ENCODE assay signal across 8 cellular contexts in genomic region chr3:15332405-15333098, GRCh38. TPM values are rescaled to one million over a fixed set of nuclear protein-coding genes. Genes with fewer than 3 reads are reported as not detected.
DNase-seq lines count a peak whose midpoint lies in the region; ATAC-seq, FAIRE-seq and TF ChIP-seq lines count a peak whose summit lies in the region.

Gene SH3BP5, minus strand, starts transcription at chr3:15332586. Its CDS starts 178 bp downstream, at chr3:15332408.

- no peaks in the 10 kb centered on the region for H3K27me3 ChIP-seq in astrocyte (ENCODE audit: insufficient read depth, low read length)
- no peaks in the 10 kb centered on the region for H3K27me3 ChIP-seq in rectal smooth muscle tissue (ENCODE audit: control insufficient read depth, insufficient read depth, low read length)

- H3K4me1 ChIP-seq in astrocyte (ENCODE audit: insufficient read depth, low read length) = peaks cover 9% of the 10 kb centered on the region
- no peaks in the 10 kb centered on the region for H3K4me1 ChIP-seq in rectal smooth muscle tissue (ENCODE audit: control insufficient read depth, insufficient read depth, low read length)

- H3K36me3 ChIP-seq in astrocyte (ENCODE audit: insufficient read depth, low read length) (no peaks in the 10 kb centered on the region), rectal smooth muscle tissue (ENCODE audit: control insufficient read depth, insufficient read depth, low read length) (no peaks in the 10 kb centered on the region)

- peak within 1 kb of the TSS; percentile 92 for H3K4me2 ChIP-seq in astrocyte (ENCODE audit: low read length)

- H3K36me3 Mint-ChIP-seq in T-helper 2 cell treated with Interferon-gamma antibody and Interleukin-4, amounts not matched to agents 5 μg/mL and 100 μg/mL, for 36 hours (ENCODE audit: low read depth) = peaks cover 28% of the 10 kb centered on the region
- peaks cover 4% of the 10 kb centered on the region for H3K36me3 Mint-ChIP-seq in astrocyte (ENCODE audit: low read depth, unreplicated experiment)

- H2AFZ ChIP-seq in astrocyte (ENCODE audit: low read depth, low read length) = peak within 1 kb of the TSS; percentile 98

- H3K9me3 Mint-ChIP-seq in T-helper 2 cell treated with Interferon-gamma antibody and Interleukin-4, amounts not matched to agents 5 μg/mL and 100 μg/mL, for 36 hours = no peaks in the 10 kb centered on the region
- H3K9me3 Mint-ChIP-seq in astrocyte (ENCODE audit: unreplicated experiment) = no peaks in the 10 kb centered on the region

- in situ Hi-C loops in G401 (cut with HindIII; ENCODE audit: low sequenced_read_pairs) = no loop called here

- TF ChIP-seq CTCF in astrocyte (IDR thresholded peaks at IDR 0.05; ENCODE audit: insufficient read depth, low read depth, low read length) = no peak

- no peaks in the 10 kb centered on the region for H3K9me3 ChIP-seq in astrocyte (ENCODE audit: insufficient read depth, low read depth, low read length)

- ATAC-seq in GM21737 (IDR thresholded peaks at IDR 0.05; ENCODE audit: unreplicated experiment) = peak; percentile 88

- peaks cover 34% of the 10 kb centered on the region for H3K79me2 ChIP-seq in astrocyte (ENCODE audit: insufficient read depth, low read length)

- H3K27ac ChIP-seq in astrocyte (ENCODE audit: low read depth, low read length) (peak within 1 kb of the TSS; percentile 48), rectal smooth muscle tissue (ENCODE audit: low read depth, low read length) (peak within 1 kb of the TSS; percentile 63)

- FAIRE-seq in astrocyte (lab: Jason Lieb, UNC) = no peak

- DNase-seq in G401 (ENCODE audit: low spot score) = peak; percentile 79
- DNase-seq in LHCN-M2 (ENCODE audit: low read depth) = peak; percentile 51
- DNase-seq in T-helper 2 cell treated with Interferon-gamma antibody and Interleukin-4, amounts not matched to agents 5 μg/mL and 100 μg/mL, for 36 hours (ENCODE audit: low spot score) = peak; percentile 75
- peak; percentile 41 for DNase-seq in astrocyte (ENCODE audit: low read depth)
- peak; percentile 73 for DNase-seq in hepatic stellate cell (ENCODE audit: low spot score)
- no peak for DNase-seq in NCI-H187 treated with DMSO at 0.1 percent for 48 hours (lab: John Stamatoyannopoulos, UW)

- H3K4me1 Mint-ChIP-seq in T-helper 2 cell treated with Interferon-gamma antibody and Interleukin-4, amounts not matched to agents 5 μg/mL and 100 μg/mL, for 36 hours (ENCODE audit: low read depth) = peaks cover 40% of the 10 kb centered on the region
- peaks cover 24% of the 10 kb centered on the region for H3K4me1 Mint-ChIP-seq in astrocyte (ENCODE audit: low read depth, unreplicated experiment)

- H3K27me3 Mint-ChIP-seq in T-helper 2 cell treated with Interferon-gamma antibody and Interleukin-4, amounts not matched to agents 5 μg/mL and 100 μg/mL, for 36 hours (ENCODE audit: low read depth) = peaks cover 6% of the 10 kb centered on the region
- no peaks in the 10 kb centered on the region for H3K27me3 Mint-ChIP-seq in astrocyte (ENCODE audit: low read depth, unreplicated experiment)

- peaks cover 5% of the 10 kb centered on the region for H4K20me1 ChIP-seq in astrocyte (ENCODE audit: insufficient read depth, low read length)

- peak within 1 kb of the TSS; percentile 91 for H3K4me3 ChIP-seq in astrocyte (ENCODE audit: insufficient read depth, low read depth, low read length)
- H3K4me3 ChIP-seq in rectal smooth muscle tissue (ENCODE audit: low read length) = peak within 1 kb of the TSS; percentile 95

- peak within 1 kb of the TSS; percentile 91 for H3K4me3 Mint-ChIP-seq in T-helper 2 cell treated with Interferon-gamma antibody and Interleukin-4, amounts not matched to agents 5 μg/mL and 100 μg/mL, for 36 hours
- H3K4me3 Mint-ChIP-seq in astrocyte (ENCODE audit: unreplicated experiment) = peak within 1 kb of the TSS; percentile 93

- H3K27ac Mint-ChIP-seq in T-helper 2 cell treated with Interferon-gamma antibody and Interleukin-4, amounts not matched to agents 5 μg/mL and 100 μg/mL, for 36 hours = peak within 1 kb of the TSS; percentile 76
- peak within 1 kb of the TSS; percentile 84 for H3K27ac Mint-ChIP-seq in astrocyte (ENCODE audit: unreplicated experiment)

- H3K9ac ChIP-seq in astrocyte (ENCODE audit: low read length) (peak within 1 kb of the TSS; percentile 90), rectal smooth muscle tissue (ENCODE audit: low read length) (peak within 1 kb of the TSS; percentile 67)

RNA-seq across cellular contexts. Expression of gene SH3BP5, which starts in this region (rescaled TPM):
- 5.1 and 5.6 TPM in 2 replicates for total RNA-seq in G401 (2014; rRNA removed; shearing (Covaris generic))
- 7.8 and 8.4 TPM in 2 replicates for total RNA-seq in LHCN-M2 (2014; rRNA removed)
- 12.5 TPM for polyA plus RNA-seq in LHCN-M2 (2012)
- 25.2 and 27.5 TPM in 2 replicates for total RNA-seq in astrocyte
